Comparison of ENCODE assay signal across 10 cellular contexts in the genomic region with DNA sequence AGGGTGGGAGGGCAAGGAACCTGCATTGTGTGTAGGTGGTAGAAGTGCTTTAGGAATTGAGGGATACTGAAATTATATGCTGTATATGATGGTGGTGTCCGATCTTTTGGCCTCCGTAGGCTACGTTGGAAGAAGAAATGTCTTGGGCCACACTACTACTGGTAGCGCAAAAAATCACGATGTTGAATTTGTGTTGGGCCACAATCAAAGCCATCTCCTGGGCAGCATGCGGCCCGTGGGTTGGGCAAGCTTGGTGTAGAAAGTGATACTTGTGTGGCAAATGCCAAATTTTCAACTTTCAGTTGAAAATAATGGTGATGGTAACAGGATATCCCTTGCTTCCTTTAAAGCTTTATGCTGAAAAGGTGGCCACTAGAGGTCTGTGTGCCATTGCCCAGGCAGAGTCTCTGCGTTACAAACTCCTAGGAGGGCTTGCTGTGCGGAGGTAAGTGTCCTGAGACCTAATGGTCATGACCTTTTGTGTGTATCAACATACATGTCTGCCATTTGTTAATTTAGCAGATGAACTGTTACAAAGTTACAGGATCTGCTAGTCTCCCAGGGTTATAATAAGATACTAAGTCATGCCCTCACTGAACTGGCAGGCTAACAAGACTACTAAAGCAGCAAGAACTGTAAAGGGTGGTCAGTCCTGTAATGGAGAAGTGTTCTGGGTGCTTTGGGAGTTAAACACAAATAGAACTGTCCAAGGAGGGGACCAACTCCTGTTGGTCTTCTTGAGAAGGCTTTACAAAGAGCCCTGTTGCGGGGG. TPM values are rescaled to one million over a fixed set of nuclear protein-coding genes. Genes with fewer than 3 reads are reported as not detected.
A peak's percentile ranks its signal among the peaks of the same experiment; 100 is the strongest.
DNase-seq lines count a peak whose midpoint lies in the region; ATAC-seq, FAIRE-seq and TF ChIP-seq lines count a peak whose summit lies in the region.
"Had no signal": no experiment of that assay in that cellular context is flagged by ENCODE, and none has a peak within 500 bp of the region (broad histone marks: within the 10 kb centered on the region; RNA-seq: fewer than 3 reads in every experiment).

No MANE protein-coding gene starts in this region.

- TF ChIP-seq POLR2A in A549 (IDR thresholded peaks at IDR 0.05; ENCODE audit: low read length), result no peak

- no peak for TF ChIP-seq RAD21 in A549 (conservative IDR thresholded peaks at IDR 0.05 in 1 of 2, IDR thresholded peaks at IDR 0.05 in 1 of 2)

- peaks cover 72% of the 10 kb centered on the region for H3K36me3 Mint-ChIP-seq in activated T-helper 1 cell treated with anti-CD3 and anti-CD28 coated beads, Interleukin-12 subunit alpha, Interleukin-12 subunit beta, Interleukin-2, Interleukin-4 antibody, amounts not matched to agents 30 ng/mL and 10 ng/mL and 1 ng/mL, durations not matched to agents 14 hours and 24 hours and 36 hours (ENCODE audit: low read depth)

- peak overlapping the region; percentile 76 for H3K27ac Mint-ChIP-seq in activated T-helper 1 cell treated with anti-CD3 and anti-CD28 coated beads, Interleukin-12 subunit alpha, Interleukin-12 subunit beta, Interleukin-2, Interleukin-4 antibody, amounts not matched to agents 30 ng/mL and 10 ng/mL and 1 ng/mL, durations not matched to agents 14 hours and 24 hours and 36 hours

- peak overlapping the region; percentile 99 for H3K4me3 Mint-ChIP-seq in activated T-helper 1 cell treated with anti-CD3 and anti-CD28 coated beads, Interleukin-12 subunit alpha, Interleukin-12 subunit beta, Interleukin-2, Interleukin-4 antibody, amounts not matched to agents 30 ng/mL and 10 ng/mL and 1 ng/mL, durations not matched to agents 14 hours and 24 hours and 36 hours

- no peak for ATAC-seq in A549

- H3K4me1 Mint-ChIP-seq in activated T-helper 1 cell treated with anti-CD3 and anti-CD28 coated beads, Interleukin-12 subunit alpha, Interleukin-12 subunit beta, Interleukin-2, Interleukin-4 antibody, amounts not matched to agents 30 ng/mL and 10 ng/mL and 1 ng/mL, durations not matched to agents 14 hours and 24 hours and 36 hours (ENCODE audit: low read depth), result peaks cover 61% of the 10 kb centered on the region

- WGBS in A549 (ENCODE audit: missing lambda C conversion rate), result 82% methylated on average over 10 of the region's 10 CpGs

- FAIRE-seq in A549 (lab: Jason Lieb, UNC), result no peak
- FAIRE-seq: G401.6 had no signal

- POLR2A ChIA-PET in A549 (lab: Yijun Ruan, JAX), result no interaction called here

- no peaks in the 10 kb centered on the region for H3K9me3 Mint-ChIP-seq in activated T-helper 1 cell treated with anti-CD3 and anti-CD28 coated beads, Interleukin-12 subunit alpha, Interleukin-12 subunit beta, Interleukin-2, Interleukin-4 antibody, amounts not matched to agents 30 ng/mL and 10 ng/mL and 1 ng/mL, durations not matched to agents 14 hours and 24 hours and 36 hours

- no peaks in the 10 kb centered on the region for H3K9me3 ChIP-seq in A549

- DNase-seq in A549 (ENCODE audit: low read depth in 1 of 2, low spot score in 1 of 2), result no peak
- DNase-seq in GM12865 (ENCODE audit: low read depth), result no peak
- no peak for DNase-seq in activated T-helper 1 cell treated with anti-CD3 and anti-CD28 coated beads, Interleukin-12 subunit alpha, Interleukin-12 subunit beta, Interleukin-2, Interleukin-4 antibody, amounts not matched to agents 30 ng/mL and 10 ng/mL and 1 ng/mL, durations not matched to agents 14 hours and 24 hours and 36 hours (ENCODE audit: low spot score)
- DNase-seq in midbrain (lab: John Stamatoyannopoulos, UW), result no peak
- no peak for DNase-seq in NCI-H1092 (lab: John Stamatoyannopoulos, UW)
- no peak for DNase-seq in ACHN
- DNase-seq in AG08396 (ENCODE audit: low spot score), result no peak
- DNase-seq: hippocampal formation had no signal

- H3K27ac ChIP-seq in A549, result peak overlapping the region in 1 of 2 experiments; percentile 93; a peak in 4 of 6 replicates

- in situ Hi-C loops in ACHN (cut with HindIII; ENCODE audit: low pct_ligation_motif_present, low pct_unique_long_range_greater_than_20kb, low sequenced_read_pairs), result no loop called here

- peak overlapping the region; percentile 77 for H3K4me3 ChIP-seq in A549
- peak overlapping the region; percentile 98 for H3K4me3 ChIP-seq in GM12865 (ENCODE audit: low read depth, low read length)
- H3K4me3 ChIP-seq in iPS-11a (ENCODE audit: low read depth, low read length), result peak overlapping the region; percentile 13

- intact Hi-C loops in activated T-helper 1 cell treated with anti-CD3 and anti-CD28 coated beads, Interleukin-12 subunit alpha, Interleukin-12 subunit beta, Interleukin-2, Interleukin-4 antibody, amounts not matched to agents 30 ng/mL and 10 ng/mL and 1 ng/mL, durations not matched to agents 14 hours and 24 hours and 36 hours (cut with micrococcal nuclease), result no loop called here

- TF ChIP-seq CTCF in A549 (IDR thresholded peaks at IDR 0.05), result no peak
- TF ChIP-seq CTCF in GM12865 (IDR thresholded peaks at IDR 0.05; ENCODE audit: insufficient read depth, low read depth, low read length, missing control alignments), result no peak

- no peaks in the 10 kb centered on the region for H3K27me3 Mint-ChIP-seq in activated T-helper 1 cell treated with anti-CD3 and anti-CD28 coated beads, Interleukin-12 subunit alpha, Interleukin-12 subunit beta, Interleukin-2, Interleukin-4 antibody, amounts not matched to agents 30 ng/mL and 10 ng/mL and 1 ng/mL, durations not matched to agents 14 hours and 24 hours and 36 hours (ENCODE audit: insufficient read depth)

- peaks cover 42% of the 10 kb centered on the region for H3K4me1 ChIP-seq in A549

- peak overlapping the region; percentile 94 for H3K4me2 ChIP-seq in A549

- CTCF ChIA-PET in A549 (lab: Yijun Ruan, JAX), result interaction anchor here (1.2 to 13.3 kb wide), 3 partner anchors 21 to 53 kb away, joined by 4 to 231 read pairs (median 4); no protein-coding TSS in a partner anchor

- TF ChIP-seq EP300 in A549 (IDR thresholded peaks at IDR 0.05), result no peak

TF ChIP-seq in A549, 52 proteins besides CTCF, POLR2A, EP300 and RAD21 (continues in another document):
- TF ChIP-seq, protein P1, sequence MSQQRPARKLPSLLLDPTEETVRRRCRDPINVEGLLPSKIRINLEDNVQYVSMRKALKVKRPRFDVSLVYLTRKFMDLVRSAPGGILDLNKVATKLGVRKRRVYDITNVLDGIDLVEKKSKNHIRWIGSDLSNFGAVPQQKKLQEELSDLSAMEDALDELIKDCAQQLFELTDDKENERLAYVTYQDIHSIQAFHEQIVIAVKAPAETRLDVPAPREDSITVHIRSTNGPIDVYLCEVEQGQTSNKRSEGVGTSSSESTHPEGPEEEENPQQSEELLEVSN (IDR thresholded peaks at IDR 0.05; ENCODE audit: borderline replicate concordance, low read depth), result no peak
- TF ChIP-seq KDM5A (IDR thresholded peaks at IDR 0.05), result no peak
- TF ChIP-seq NFE2L2 (conservative IDR thresholded peaks at IDR 0.05; ENCODE audit: low read length), result no peak
- TF ChIP-seq NR3C1 (IDR thresholded peaks at IDR 0.05), result no peak
- TF ChIP-seq GATA3 (IDR thresholded peaks at IDR 0.05; ENCODE audit: borderline replicate concordance), result no peak
- peak; percentile 69; the same call in 1 of the 2 replicates for TF ChIP-seq TP53 (CRISPR knock-in tag; IDR thresholded peaks at IDR 0.05)
- TF ChIP-seq, protein P2, sequence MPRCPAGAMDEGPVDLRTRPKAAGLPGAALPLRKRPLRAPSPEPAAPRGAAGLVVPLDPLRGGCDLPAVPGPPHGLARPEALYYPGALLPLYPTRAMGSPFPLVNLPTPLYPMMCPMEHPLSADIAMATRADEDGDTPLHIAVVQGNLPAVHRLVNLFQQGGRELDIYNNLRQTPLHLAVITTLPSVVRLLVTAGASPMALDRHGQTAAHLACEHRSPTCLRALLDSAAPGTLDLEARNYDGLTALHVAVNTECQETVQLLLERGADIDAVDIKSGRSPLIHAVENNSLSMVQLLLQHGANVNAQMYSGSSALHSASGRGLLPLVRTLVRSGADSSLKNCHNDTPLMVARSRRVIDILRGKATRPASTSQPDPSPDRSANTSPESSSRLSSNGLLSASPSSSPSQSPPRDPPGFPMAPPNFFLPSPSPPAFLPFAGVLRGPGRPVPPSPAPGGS (IDR thresholded peaks at IDR 0.05), result 0 out of 3 replicates have a peak, but pooled peaks have one; percentile 2

RNA-seq across cellular contexts. Expression of a gene that starts 2.9 kb away (rescaled TPM):
- polyA plus RNA-seq in A549 (2011; rRNA removed), result 2,571 and 3,468 TPM in 2 replicates
- polyA plus RNA-seq in A549 (2012; cell fraction: cytosol; rRNA removed), result 3,252 and 4,158 TPM in 2 replicates
- 1,461 and 2,420 TPM in 2 replicates for polyA plus RNA-seq in A549 (2012; cell fraction: nucleus; rRNA removed)
- 3,458 to 3,978 TPM (median 3,544 TPM) in 3 replicates for polyA plus RNA-seq in A549 (2017; fragmentation: RNase III; extraction: RNeasy Plus Mini Kit Qiagen cat#74134 plus additional on column Dnase treatment)
- polyA minus RNA-seq in A549 (2011; rRNA and poly(A)+ RNA removed), result 1,439 and 1,839 TPM in 2 replicates
- total RNA-seq in activated T-helper 1 cell treated with anti-CD3 and anti-CD28 coated beads, Interleukin-12 subunit alpha, Interleukin-12 subunit beta, Interleukin-2, Interleukin-4 antibody, amounts not matched to agents 30 ng/mL and 10 ng/mL and 1 ng/mL, durations not matched to agents 14 hours and 24 hours and 36 hours, result 2,822 and 2,924 TPM in 2 replicates

RNA-seq across cellular contexts. Expression of a gene that starts 30.8 kb away (rescaled TPM):
- 1.0 and 1.7 TPM in 2 replicates for polyA plus RNA-seq in A549 (2011; rRNA removed)
- 1.5 and 1.6 TPM in 2 replicates for polyA plus RNA-seq in A549 (2012; cell fraction: cytosol; rRNA removed)
- 2.8 and 3.3 TPM in 2 replicates for polyA plus RNA-seq in A549 (2012; cell fraction: nucleus; rRNA removed)
- 0.56 to 0.72 TPM (median 0.69 TPM) in 3 replicates for polyA plus RNA-seq in A549 (2017; fragmentation: RNase III; extraction: RNeasy Plus Mini Kit Qiagen cat#74134 plus additional on column Dnase treatment)
- 0.73 and 1.2 TPM in 2 replicates for polyA minus RNA-seq in A549 (2011; rRNA and poly(A)+ RNA removed)
- total RNA-seq in activated T-helper 1 cell treated with anti-CD3 and anti-CD28 coated beads, Interleukin-12 subunit alpha, Interleukin-12 subunit beta, Interleukin-2, Interleukin-4 antibody, amounts not matched to agents 30 ng/mL and 10 ng/mL and 1 ng/mL, durations not matched to agents 14 hours and 24 hours and 36 hours, result 2.5 and 2.8 TPM in 2 replicates

RNA-seq across cellular contexts. Expression of a gene that starts 50.7 kb away (rescaled TPM):
- polyA plus RNA-seq in A549 (2011; rRNA removed) (14.3 and 18.1 TPM in 2 replicates), A549 (2017; fragmentation: RNase III; extraction: RNeasy Plus Mini Kit Qiagen cat#74134 plus additional on column Dnase treatment) (4.9 to 8.4 TPM (median 6.8 TPM) in 3 replicates)
- polyA plus RNA-seq in A549 (2012; cell fraction: cytosol; rRNA removed), result 4.8 TPM in 2 replicates
- polyA plus RNA-seq in A549 (2012; cell fraction: nucleus; rRNA removed), result 3.8 and 5.0 TPM in 2 replicates
- 54.8 and 57.9 TPM in 2 replicates for polyA minus RNA-seq in A549 (2011; rRNA and poly(A)+ RNA removed)
- 15.3 and 16.0 TPM in 2 replicates for total RNA-seq in activated T-helper 1 cell treated with anti-CD3 and anti-CD28 coated beads, Interleukin-12 subunit alpha, Interleukin-12 subunit beta, Interleukin-2, Interleukin-4 antibody, amounts not matched to agents 30 ng/mL and 10 ng/mL and 1 ng/mL, durations not matched to agents 14 hours and 24 hours and 36 hours

Comparison
In these comparisons a context has a peak if more than half of its experiments do, and no peak if none do; other contexts are left out.
1. H3K4me3 ChIP-seq: peak in every context shown above with its lines; median percentile 98 in GM12865; 77 in A549; 13 in iPS-11a.